ENCODE assay signal across 27 cellular contexts in the genomic region with DNA sequence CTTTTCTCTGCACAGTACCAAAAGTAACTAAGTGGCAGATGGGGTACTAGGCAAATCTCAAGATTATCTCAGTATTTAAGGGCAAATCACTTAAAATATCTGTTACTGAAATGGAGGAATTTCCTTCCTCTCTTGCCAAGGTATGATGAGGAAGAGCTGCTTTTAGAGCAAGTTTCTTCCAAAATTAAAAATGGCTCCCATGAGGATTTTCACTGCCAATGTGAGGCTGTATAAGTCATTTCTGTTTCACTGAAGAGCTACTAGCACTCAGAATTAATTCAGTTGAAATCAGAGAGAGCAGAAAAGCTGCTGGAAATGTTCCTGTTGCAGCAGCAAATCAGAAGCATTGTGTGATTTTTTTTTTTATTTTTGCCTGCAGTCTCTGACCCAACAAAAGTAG. TPM values are rescaled to one million over a fixed set of nuclear protein-coding genes. Genes with fewer than 3 reads are reported as not detected.
"Had no signal": no experiment of that assay in that cellular context is flagged by ENCODE, and none has a peak within 500 bp of the region (broad histone marks: within the 10 kb centered on the region; RNA-seq: fewer than 3 reads in every experiment).

No MANE protein-coding gene starts in this region.

- FAIRE-seq: TTC549 had no signal

- H3K4me3 ChIP-seq: body of pancreas, colonic mucosa, heart right ventricle, left ventricle myocardium inferior, thyroid gland had no signal

- H3K9me3 ChIP-seq: body of pancreas, colonic mucosa, heart right ventricle, left ventricle myocardium inferior, thyroid gland had no signal

- H3K36me3 ChIP-seq: colonic mucosa, heart right ventricle, left ventricle myocardium inferior, thyroid gland had no signal

- H3K27ac ChIP-seq: body of pancreas, colonic mucosa, heart right ventricle, left ventricle myocardium inferior, thyroid gland had no signal

- ATAC-seq: activated CD8-positive, alpha-beta memory T cell treated with anti-CD3 and anti-CD28 coated beads, Interleukin-2, amount 10 ng/mL, durations not matched to agents 7 days and 5 days; activated T-helper 17 cell treated with anti-CD3 and anti-CD28 coated beads, Interleukin-2, amount 50 U/mL, for 72 hours; body of pancreas; heart right ventricle; WTC11 had no signal

- H3K4me1 ChIP-seq: body of pancreas, colonic mucosa, left ventricle myocardium inferior, thyroid gland had no signal

- DNase-seq: activated CD4-positive, alpha-beta memory T cell treated with anti-CD3 and anti-CD28 coated beads, Interleukin-2, amount 10 ng/mL, durations not matched to agents 7 days and 5 days; activated CD4-positive, alpha-beta T cell treated with anti-CD3 and anti-CD28 coated beads for 48 hours; activated CD8-positive, alpha-beta memory T cell treated with anti-CD3 and anti-CD28 coated beads, Interleukin-2, amount 10 ng/mL, durations not matched to agents 7 days and 5 days; activated naive CD4-positive, alpha-beta T cell; activated naive CD8-positive, alpha-beta T cell treated with anti-CD3 and anti-CD28 coated beads for 36 hours; body of pancreas; central memory CD4-positive, alpha-beta T cell; colonic mucosa; endodermal cell; heart right ventricle; left ventricle myocardium inferior; nephron progenitor cell; occipital lobe; retina; stimulated activated CD4-positive, alpha-beta T cell treated with anti-CD3 and anti-CD28 coated beads, Interleukin-12 subunit alpha, Interleukin-12 subunit beta, amount 100 ng/mL, for 4 hours; stimulated activated CD4-positive, alpha-beta T cell treated with anti-CD3 and anti-CD28 coated beads, Interleukin-1b, Interleukin-23, amount 100 ng/mL, for 48 hours; stimulated activated CD8-positive, alpha-beta memory T cell treated with anti-CD3 and anti-CD28 coated beads, Interleukin-4, amount 100 ng/mL, for 48 hours; stimulated activated naive CD4-positive, alpha-beta T cell; thyroid gland had no signal

- H3K27me3 ChIP-seq: body of pancreas, colonic mucosa, heart right ventricle, thyroid gland had no signal

RNA-seq across cellular contexts. Expression of gene GABRB1, which starts 43.5 kb away (rescaled TPM):
- total RNA-seq: activated CD4-positive, alpha-beta memory T cell treated with anti-CD3 and anti-CD28 coated beads, Interleukin-2, amount 10 ng/mL, durations not matched to agents 7 days and 5 days; activated CD8-positive, alpha-beta memory T cell treated with anti-CD3 and anti-CD28 coated beads, Interleukin-2, amount 10 ng/mL, durations not matched to agents 7 days and 5 days; activated naive CD8-positive, alpha-beta T cell treated with anti-CD3 and anti-CD28 coated beads for 36 hours; activated T-helper 17 cell treated with anti-CD3 and anti-CD28 coated beads, Interleukin-2, amount 50 U/mL, for 72 hours; body of pancreas; endodermal cell; kidney epithelial cell; mammary epithelial cell; myocyte; posterior vena cava; subcutaneous adipose tissue had no signal
